ENCODE assay signal across 1 cellular context in genomic region chr6:16718301-16718700, GRCh38.
TF ChIP-seq lines count a peak whose summit lies in the region.

No MANE protein-coding gene starts in this region.

TF ChIP-seq in IMR-90, 13 proteins besides CTCF, POLR2A, EP300 and RAD21:
- TF ChIP-seq ELK1 (IDR thresholded peaks at IDR 0.05; ENCODE audit: borderline replicate concordance, low read depth, low read length), result no peak
- TF ChIP-seq RCOR1 (IDR thresholded peaks at IDR 0.05; ENCODE audit: insufficient replicate concordance, low read length), result no peak
